Comparison of ENCODE assay signal across 24 cellular contexts in the genomic region with DNA sequence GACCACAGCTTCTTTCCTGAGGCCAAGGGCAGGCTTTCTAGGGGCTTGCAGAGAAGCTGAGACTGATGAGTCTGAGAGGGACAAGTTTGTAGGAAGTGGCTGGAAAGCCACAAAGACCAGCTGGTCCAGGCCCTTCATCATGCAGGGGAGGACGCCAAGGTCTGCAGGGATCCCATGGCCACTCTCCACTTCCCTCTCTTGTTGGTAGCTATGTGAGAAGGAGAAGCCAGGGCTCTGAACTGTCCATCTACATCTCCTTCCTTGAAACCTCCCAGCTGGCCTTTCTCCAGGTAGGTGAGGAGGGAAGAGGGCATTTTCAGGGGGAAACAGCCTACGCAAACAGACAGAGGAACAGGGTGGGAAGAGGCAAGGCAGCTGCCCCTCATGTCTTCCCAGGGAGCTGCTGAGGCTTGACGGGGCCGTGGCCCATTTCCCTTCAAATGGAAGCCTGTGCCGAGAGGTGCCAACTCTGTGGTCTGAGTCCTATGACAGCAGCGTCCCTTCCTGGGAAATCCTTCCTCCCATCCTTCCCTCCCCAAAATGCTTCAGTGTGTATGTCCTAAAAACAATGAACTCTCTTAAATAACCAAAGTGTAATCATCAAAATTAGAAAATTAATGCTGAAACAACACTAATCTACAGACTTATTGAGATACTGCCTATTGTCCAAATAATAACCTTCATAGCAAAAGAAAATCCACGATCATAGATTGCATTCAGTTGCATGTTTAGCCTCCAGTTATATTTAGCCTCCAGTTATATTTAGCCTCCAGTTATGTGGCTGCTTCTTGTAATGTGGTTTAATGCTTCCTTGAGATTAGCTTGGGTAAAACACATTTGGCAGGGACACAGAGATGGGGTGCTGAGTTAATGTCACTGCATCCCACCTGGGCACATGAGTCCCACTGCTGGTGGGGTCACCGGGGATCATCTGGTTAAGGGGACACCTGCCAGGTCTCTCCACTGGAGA. TPM values are rescaled to one million over a fixed set of nuclear protein-coding genes. Genes with fewer than 3 reads are reported as not detected.
DNase-seq lines count a peak whose midpoint lies in the region; ATAC-seq and TF ChIP-seq lines count a peak whose summit lies in the region.
"Had no signal": no experiment of that assay in that cellular context is flagged by ENCODE, and none has a peak within 500 bp of the region (broad histone marks: within the 10 kb centered on the region; RNA-seq: fewer than 3 reads in every experiment).

No MANE protein-coding gene starts in this region.

- no peak overlapping the region for H3K4me3 Mint-ChIP-seq in stimulated activated naive B cell treated with anti-CD40 and anti-IgM and Interleukin-4, amounts not matched to agents 10 μg/mL and 1 μg/mL and 100 μg/mL, for 72 hours
- H3K4me3 Mint-ChIP-seq: activated CD4-positive, alpha-beta T cell treated with anti-CD3 and anti-CD28 coated beads for 36 hours; activated naive CD4-positive, alpha-beta T cell treated with anti-CD3 and anti-CD28 coated beads, Interleukin-2, amount 50 U/mL, for 24 hours; neural progenitor cell had no signal

- H3F3A ChIP-seq in OCI-LY1 (ENCODE audit: insufficient read depth, low read length) = 0 out of 2 replicates have a peak, but pooled peaks cover 2% of the 10 kb centered on the region

- no peak overlapping the region for H3K9ac ChIP-seq in OCI-LY1 (ENCODE audit: low read length)
- H3K9ac ChIP-seq: neural progenitor cell had no signal

- no peaks in the 10 kb centered on the region for H3K9me3 ChIP-seq in OCI-LY1 (ENCODE audit: low read length)
- H3K9me3 ChIP-seq: right lobe of liver had no signal

- H3K4me3 ChIP-seq in OCI-LY1 (ENCODE audit: low read depth, low read length, poor library complexity, severe bottlenecking) = no peak overlapping the region
- H3K4me3 ChIP-seq: cardiac muscle cell, neural progenitor cell, PC-9, right lobe of liver had no signal

- DNase-seq in SKM-1 treated with dmso at 0.1 percent for 144 hours (lab: John Stamatoyannopoulos, UW; ENCODE audit: unreplicated experiment) = peak; percentile 22
- no peak for DNase-seq in SKM-1 (lab: John Stamatoyannopoulos, UW; ENCODE audit: unreplicated experiment)
- peak; percentile 49 for DNase-seq in cerebellum (ENCODE audit: low spot score)
- no peak for DNase-seq in stimulated activated naive B cell treated with anti-CD40 and anti-IgM and Interleukin-4, amounts not matched to agents 10 μg/mL and 1 μg/mL and 100 μg/mL, for 72 hours
- no peak for DNase-seq in NCI-H345 (lab: John Stamatoyannopoulos, UW)
- no peak for DNase-seq in GF-D8 (lab: John Stamatoyannopoulos, UW)
- DNase-seq: activated CD4-positive, alpha-beta T cell treated with anti-CD3 and anti-CD28 coated beads for 36 hours; anterior cingulate cortex; Calu3; dermis blood vessel endothelial cell; IMR-90; NCI-H1436; NCI-H2107; right lobe of liver; SHP77 treated with DMSO at 0.1 percent for 48 hours; T-helper 1 cell; trophoblast cell had no signal

- no peaks in the 10 kb centered on the region for H4K20me1 ChIP-seq in OCI-LY1 (ENCODE audit: insufficient read depth, low read length)

- TF ChIP-seq CTCF in OCI-LY1 (IDR thresholded peaks at IDR 0.05; ENCODE audit: low read length) = no peak

- H3K27me3 ChIP-seq in OCI-LY1 (ENCODE audit: insufficient read depth, low read length) = no peaks in the 10 kb centered on the region
- H3K27me3 ChIP-seq: cardiac muscle cell, neural progenitor cell, right lobe of liver had no signal

- no peaks in the 10 kb centered on the region for H3K9me3 Mint-ChIP-seq in stimulated activated naive B cell treated with anti-CD40 and anti-IgM and Interleukin-4, amounts not matched to agents 10 μg/mL and 1 μg/mL and 100 μg/mL, for 72 hours
- H3K9me3 Mint-ChIP-seq: activated naive CD4-positive, alpha-beta T cell treated with anti-CD3 and anti-CD28 coated beads, Interleukin-2, amount 50 U/mL, for 24 hours; neural progenitor cell had no signal

- H3K27ac ChIP-seq in OCI-LY1 (ENCODE audit: low read depth, low read length, poor library complexity, severe bottlenecking) = peak overlapping the region; percentile 7
- H3K27ac ChIP-seq: cardiac muscle cell, neural progenitor cell, PC-9 had no signal

- H3K36me3 ChIP-seq in OCI-LY1 (ENCODE audit: insufficient read depth, low read length) = peaks cover 22% of the 10 kb centered on the region
- H3K36me3 ChIP-seq: cardiac muscle cell, neural progenitor cell, right lobe of liver had no signal

- no peak overlapping the region for H2AFZ ChIP-seq in OCI-LY1 (ENCODE audit: low read length)
- H2AFZ ChIP-seq: neural progenitor cell, PC-9 had no signal

- H3K36me3 Mint-ChIP-seq in stimulated activated naive B cell treated with anti-CD40 and anti-IgM and Interleukin-4, amounts not matched to agents 10 μg/mL and 1 μg/mL and 100 μg/mL, for 72 hours = peaks cover 26 to 43% of the 10 kb centered on the region in 2 donors

- ATAC-seq in stimulated activated naive B cell treated with anti-CD40 and anti-IgM and Interleukin-4, amounts not matched to agents 10 μg/mL and 1 μg/mL and 100 μg/mL, for 72 hours (replicated peaks) = no peak
- ATAC-seq in GM21825 (IDR thresholded peaks at IDR 0.05; ENCODE audit: unreplicated experiment) = no peak
- ATAC-seq: activated CD4-positive, alpha-beta T cell treated with anti-CD3 and anti-CD28 coated beads for 36 hours had no signal

- peaks cover 6 to 17% of the 10 kb centered on the region in 2 donors for H3K4me1 Mint-ChIP-seq in stimulated activated naive B cell treated with anti-CD40 and anti-IgM and Interleukin-4, amounts not matched to agents 10 μg/mL and 1 μg/mL and 100 μg/mL, for 72 hours
- H3K4me1 Mint-ChIP-seq: activated CD4-positive, alpha-beta T cell treated with anti-CD3 and anti-CD28 coated beads for 36 hours; activated naive CD4-positive, alpha-beta T cell treated with anti-CD3 and anti-CD28 coated beads, Interleukin-2, amount 50 U/mL, for 24 hours; neural progenitor cell had no signal

- no peaks in the 10 kb centered on the region for H3K27me3 Mint-ChIP-seq in stimulated activated naive B cell treated with anti-CD40 and anti-IgM and Interleukin-4, amounts not matched to agents 10 μg/mL and 1 μg/mL and 100 μg/mL, for 72 hours
- H3K27me3 Mint-ChIP-seq: activated CD4-positive, alpha-beta T cell treated with anti-CD3 and anti-CD28 coated beads for 36 hours; activated naive CD4-positive, alpha-beta T cell treated with anti-CD3 and anti-CD28 coated beads, Interleukin-2, amount 50 U/mL, for 24 hours had no signal

- peaks cover 36% of the 10 kb centered on the region for H3K4me1 ChIP-seq in OCI-LY1 (ENCODE audit: insufficient read depth, low read length, severe bottlenecking)
- H3K4me1 ChIP-seq: neural progenitor cell had no signal

- no peak overlapping the region for H3K4me2 ChIP-seq in OCI-LY1 (ENCODE audit: low read length)
- H3K4me2 ChIP-seq: neural progenitor cell, PC-9 had no signal

- peak overlapping the region; percentile 59 for H3K27ac Mint-ChIP-seq in stimulated activated naive B cell treated with anti-CD40 and anti-IgM and Interleukin-4, amounts not matched to agents 10 μg/mL and 1 μg/mL and 100 μg/mL, for 72 hours
- H3K27ac Mint-ChIP-seq: activated CD4-positive, alpha-beta T cell treated with anti-CD3 and anti-CD28 coated beads for 36 hours; activated naive CD4-positive, alpha-beta T cell treated with anti-CD3 and anti-CD28 coated beads, Interleukin-2, amount 50 U/mL, for 24 hours; neural progenitor cell had no signal

- H3K79me2 ChIP-seq in OCI-LY1 (ENCODE audit: insufficient read depth, low read length) = peaks cover 5% of the 10 kb centered on the region; the same call in 1 of the 2 replicates

- H3K9me2 ChIP-seq in OCI-LY1 (ENCODE audit: low read depth, low read length) = no peaks in the 10 kb centered on the region

RNA-seq across cellular contexts. Expression of gene GNB5, which starts 36.0 kb away (rescaled TPM):
- total RNA-seq in cerebellum = 53.1 TPM

RNA-seq across cellular contexts. Expression of gene BCL2L10, which starts 42.6 kb away (rescaled TPM):
- 0.36 TPM for total RNA-seq in cerebellum
- total RNA-seq: activated CD4-positive, alpha-beta T cell treated with anti-CD3 and anti-CD28 coated beads for 36 hours; Calu3; IMR-90; NCI-H460 had no signal

Comparison
In these comparisons a context has a peak if more than half of its experiments do, and no peak if none do; other contexts are left out.
1. DNase-seq: peak in SKM-1 treated with dmso at 0.1 percent for 144 hours (single experiment) and cerebellum (single experiment); none in SKM-1 (single experiment), stimulated activated naive B cell treated with anti-CD40 and anti-IgM and Interleukin-4, amounts not matched to agents 10 μg/mL and 1 μg/mL and 100 μg/mL, for 72 hours (single experiment), NCI-H345 (single experiment) and GF-D8 (single experiment).